Comparison of ENCODE assay signal across 10 cellular contexts in the genomic region with DNA sequence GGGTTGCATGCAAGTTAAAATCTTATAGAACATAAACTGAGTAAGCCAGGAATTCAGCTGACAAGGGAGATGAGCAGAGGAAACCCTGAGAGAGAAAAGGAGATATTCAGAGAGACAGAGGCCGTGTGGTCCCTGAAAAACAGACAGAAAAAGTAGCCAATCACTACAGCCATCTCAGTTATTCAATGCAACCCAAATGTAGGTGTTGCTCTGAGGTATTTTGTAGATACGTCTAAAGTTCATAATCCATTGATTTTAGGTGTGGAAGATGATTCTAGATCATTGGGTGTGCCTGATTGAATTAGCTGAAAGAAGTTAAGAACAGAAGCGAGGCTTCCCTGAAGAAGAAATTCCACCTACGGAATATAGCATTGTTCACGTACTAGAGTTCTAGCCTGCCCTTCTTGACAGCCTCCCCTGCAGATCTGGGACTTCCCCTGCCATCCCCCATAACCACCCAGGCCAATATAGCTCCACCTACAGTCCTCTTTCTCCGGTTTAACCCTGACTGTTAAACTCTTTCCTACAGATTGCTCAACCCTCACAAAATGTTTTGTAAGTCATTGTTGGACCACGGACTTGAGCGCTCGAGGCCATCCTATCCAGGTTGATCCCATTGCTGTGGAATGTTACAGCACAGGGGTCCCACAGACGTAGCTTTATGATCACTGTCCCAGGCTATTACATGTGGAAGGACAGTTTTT. TPM values are rescaled to one million over a fixed set of nuclear protein-coding genes. Genes with fewer than 3 reads are reported as not detected.
DNase-seq lines count a peak whose midpoint lies in the region; ATAC-seq and TF ChIP-seq lines count a peak whose summit lies in the region.
"Had no signal": no experiment of that assay in that cellular context is flagged by ENCODE, and none has a peak within 500 bp of the region (broad histone marks: within the 10 kb centered on the region; RNA-seq: fewer than 3 reads in every experiment).

No MANE protein-coding gene starts in this region.

- 46 to 64% methylated on average over 10 of the region's 10 CpGs for WGBS in transverse colon (ENCODE audit: low coverage in 1 of 2), 2 donors

- in situ Hi-C loops in transverse colon (cut with MboI; ENCODE audit: low pct_ligation_motif_present in 1 of 4, low pct_unique_long_range_greater_than_20kb in 1 of 4, low sequenced_read_pairs in 3 of 4), result no loop called here

- no peaks in the 10 kb centered on the region for H3K4me1 ChIP-seq in transverse colon
- H3K4me1 ChIP-seq: right atrium auricular region had no signal

- H3K4me3 ChIP-seq in SU-DHL-6 (ENCODE audit: insufficient read depth, low read length, poor library complexity, severe bottlenecking) (peak overlapping the region; percentile 35), transverse colon (no peak overlapping the region)
- H3K4me3 ChIP-seq: right atrium auricular region had no signal

- TF ChIP-seq EP300 in transverse colon (IDR thresholded peaks at IDR 0.05; ENCODE audit: low read depth), result no peak

- H3K27ac Mint-ChIP-seq in natural killer cell treated with Interleukin-12 subunit alpha and Interleukin-12 subunit beta and Interleukin-15 and Interleukin-18, amount 100 ng/mL, for 72 hours, result no peak overlapping the region

- peak overlapping the region; percentile 82 for H3K4me2 ChIP-seq in SU-DHL-6 (ENCODE audit: low read depth, low read length, poor library complexity, severe bottlenecking)

- H3K27me3 ChIP-seq in SU-DHL-6 (ENCODE audit: low read length) (no peaks in the 10 kb centered on the region), transverse colon (no peaks in the 10 kb centered on the region)
- H3K27me3 ChIP-seq: right atrium auricular region had no signal

- H4K20me1 ChIP-seq in SU-DHL-6 (ENCODE audit: low read depth, low read length), result no peaks in the 10 kb centered on the region

- no peaks in the 10 kb centered on the region for H3K9me2 ChIP-seq in SU-DHL-6 (replicated peaks; ENCODE audit: insufficient read depth, low read length)

- H3K27me3 Mint-ChIP-seq in natural killer cell treated with Interleukin-12 subunit alpha and Interleukin-12 subunit beta and Interleukin-15 and Interleukin-18, amount 100 ng/mL, for 72 hours, result peaks cover 9 to 17% of the 10 kb centered on the region in 2 donors

- H3K27ac ChIP-seq in SU-DHL-6 (ENCODE audit: low read depth, low read length) (peak overlapping the region; percentile 68), transverse colon (no peak overlapping the region)
- H3K27ac ChIP-seq: right atrium auricular region had no signal

- H3K36me3 Mint-ChIP-seq in natural killer cell treated with Interleukin-12 subunit alpha and Interleukin-12 subunit beta and Interleukin-15 and Interleukin-18, amount 100 ng/mL, for 72 hours, result no peaks in the 10 kb centered on the region

- TF ChIP-seq CTCF in SU-DHL-6 (IDR thresholded peaks at IDR 0.05; ENCODE audit: insufficient read depth, low read length, poor library complexity, severe bottlenecking) (no peak), transverse colon (IDR thresholded peaks at IDR 0.05) (no peak)

- no peak for DNase-seq in natural killer cell treated with Interleukin-12 subunit alpha and Interleukin-12 subunit beta and Interleukin-15 and Interleukin-18, amount 100 ng/mL, for 72 hours (ENCODE audit: low spot score)
- DNase-seq in NCI-H510A treated with DMSO at 0.1 percent for 48 hours (lab: John Stamatoyannopoulos, UW) (no peak), HuH-7.5 (ENCODE audit: low spot score) (no peak), transverse colon (no peak), NCI-H2029 treated with DMSO at 0.1 percent for 48 hours (lab: John Stamatoyannopoulos, UW) (no peak)

- H3K9me3 ChIP-seq in SU-DHL-6 (ENCODE audit: insufficient read depth, low read length) (no peaks in the 10 kb centered on the region), transverse colon (no peaks in the 10 kb centered on the region)
- H3K9me3 ChIP-seq: right atrium auricular region had no signal

- H3K9ac ChIP-seq in SU-DHL-6 (ENCODE audit: low read length), result peak overlapping the region; percentile 54

- intact Hi-C loops in transverse colon (cut with DNase I; ENCODE audit: low total_unique reads), result no loop called here

- peaks cover 0 to 8% of the 10 kb centered on the region in 2 donors for H3K4me1 Mint-ChIP-seq in natural killer cell treated with Interleukin-12 subunit alpha and Interleukin-12 subunit beta and Interleukin-15 and Interleukin-18, amount 100 ng/mL, for 72 hours (ENCODE audit: low read depth in 2 of 2)

- no peak for TF ChIP-seq POLR2A in transverse colon (IDR thresholded peaks at IDR 0.05)

- H3K9me3 Mint-ChIP-seq in natural killer cell treated with Interleukin-12 subunit alpha and Interleukin-12 subunit beta and Interleukin-15 and Interleukin-18, amount 100 ng/mL, for 72 hours, result no peaks in the 10 kb centered on the region

- no peaks in the 10 kb centered on the region for H3K79me2 ChIP-seq in SU-DHL-6 (ENCODE audit: insufficient read depth, low read length)

- no peak overlapping the region for H3K4me3 Mint-ChIP-seq in natural killer cell treated with Interleukin-12 subunit alpha and Interleukin-12 subunit beta and Interleukin-15 and Interleukin-18, amount 100 ng/mL, for 72 hours

- peak overlapping the region; percentile 93 for H2AFZ ChIP-seq in SU-DHL-6 (ENCODE audit: low read depth, low read length, severe bottlenecking)

- H3K36me3 ChIP-seq in SU-DHL-6 (ENCODE audit: low read length), result no peaks in the 10 kb centered on the region
- no peaks in the 10 kb centered on the region for H3K36me3 ChIP-seq in transverse colon
- H3K36me3 ChIP-seq: right atrium auricular region had no signal

- no peaks in the 10 kb centered on the region for H3F3A ChIP-seq in SU-DHL-6 (ENCODE audit: insufficient read depth)

- peak; percentile 76 for ATAC-seq in GM18867 (IDR thresholded peaks at IDR 0.05; ENCODE audit: unreplicated experiment)
- peak; percentile 95 for ATAC-seq in HG02798 (IDR thresholded peaks at IDR 0.05; ENCODE audit: poor library complexity, unreplicated experiment)
- peak; percentile 62 to 89 for ATAC-seq in natural killer cell treated with Interleukin-12 subunit alpha and Interleukin-12 subunit beta and Interleukin-15 and Interleukin-18, amount 100 ng/mL, for 72 hours

RNA-seq across cellular contexts. Expression of a gene that starts 21.7 kb away (rescaled TPM):
- under 1 TPM in 1 of 2 donors, not detected in 1; 0.67 TPM for total RNA-seq in natural killer cell treated with Interleukin-12 subunit alpha and Interleukin-12 subunit beta and Interleukin-15 and Interleukin-18, amount 100 ng/mL, for 72 hours
- not detected for total RNA-seq in transverse colon

RNA-seq across cellular contexts. Expression of a gene that starts 50.3 kb away (rescaled TPM):
- not detected for total RNA-seq in natural killer cell treated with Interleukin-12 subunit alpha and Interleukin-12 subunit beta and Interleukin-15 and Interleukin-18, amount 100 ng/mL, for 72 hours
- total RNA-seq in transverse colon, result 1 to 10 TPM in 1 of 4 donors, under 1 TPM in 1, not detected in 2; 0.96 to 5.4 TPM
- total RNA-seq: T-helper 1 cell treated with Interleukin-12 subunit alpha and Interleukin-12 subunit beta and Interleukin-4 antibody, amounts not matched to agents 30 ng/mL and 1 ng/mL, for 36 hours had no signal
